In the genomic region with DNA sequence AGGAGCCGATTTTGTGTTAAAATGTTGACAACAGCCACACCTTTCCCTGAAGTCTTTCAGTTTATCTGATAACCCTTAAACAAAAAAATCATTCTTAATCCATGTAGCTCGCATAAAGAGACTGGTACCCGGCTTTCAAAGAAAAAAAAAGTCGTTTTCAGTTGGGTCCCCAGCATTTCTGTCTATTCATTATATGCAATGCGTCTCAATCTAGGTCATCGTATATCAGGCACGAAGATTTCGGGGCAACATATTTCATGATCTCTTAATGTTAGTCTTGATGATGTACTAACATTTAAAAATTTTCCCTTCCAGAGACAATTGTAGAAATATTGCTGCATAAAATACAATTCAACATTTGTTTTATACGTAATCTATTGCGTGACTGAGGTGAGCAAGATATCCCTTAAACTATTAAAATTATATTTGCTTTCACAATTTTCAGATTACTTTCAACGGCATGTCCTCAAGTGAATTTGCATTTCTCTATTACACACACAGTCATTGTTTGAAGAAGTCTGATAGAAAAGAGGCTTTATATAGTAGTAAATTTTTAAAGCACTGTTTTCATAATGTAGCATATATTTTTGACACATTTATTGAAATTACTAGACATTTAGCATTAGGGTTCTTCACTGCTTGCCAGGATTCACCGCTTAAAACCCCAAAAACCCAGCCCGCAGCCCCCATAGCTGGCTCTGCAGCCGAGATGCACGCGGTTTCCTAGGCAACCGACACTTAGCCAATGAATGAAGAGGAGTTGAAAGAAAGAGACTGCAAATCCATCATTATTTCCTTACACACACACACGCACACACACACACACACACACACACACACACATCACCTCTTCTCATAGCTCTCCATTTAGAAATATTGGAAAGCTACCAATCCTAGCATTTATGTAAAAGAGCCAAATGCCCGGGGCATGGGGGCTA, we compare ENCODE assay signal across 8 cellular contexts. TPM values are rescaled to one million over a fixed set of nuclear protein-coding genes. Genes with fewer than 3 reads are reported as not detected.
A peak's percentile ranks its signal among the peaks of the same experiment; 100 is the strongest.
DNase-seq lines count a peak whose midpoint lies in the region; ATAC-seq and TF ChIP-seq lines count a peak whose summit lies in the region.

No MANE protein-coding gene starts in this region.

- H3K27me3 ChIP-seq in fibroblast of lung (ENCODE audit: control insufficient read depth, insufficient read depth, low read length), result peaks cover 73% of the 10 kb centered on the region

- no peak overlapping the region for H3K27ac Mint-ChIP-seq in activated T-cell treated with anti-CD3 and anti-CD28 coated beads, Interleukin-2, amount 50 U/mL, for 72 hours

- peak overlapping the region; percentile 76 to 90 for H3K4me3 Mint-ChIP-seq in activated T-cell treated with anti-CD3 and anti-CD28 coated beads, Interleukin-2, amount 50 U/mL, for 72 hours

- H3K4me2 ChIP-seq in fibroblast of lung (ENCODE audit: extremely low read depth, insufficient read depth, low read length), result peak overlapping the region; percentile 91

- peak overlapping the region; percentile 47 to 75 (median 54) for H3K4me3 ChIP-seq in fibroblast of lung (replicated peaks in 1 of 4; ENCODE audit: control extremely low read depth in 1 of 4, insufficient read depth in 1 of 4, low read depth in 3 of 4, low read length in 4 of 4)

- TF ChIP-seq CTCF in fibroblast of lung (conservative IDR thresholded peaks at IDR 0.05 in 1 of 2, IDR thresholded peaks at IDR 0.05 in 1 of 2; ENCODE audit: low read depth in 1 of 2, low read length in 2 of 2), result no peak
- TF ChIP-seq CTCF in omental fat pad (IDR thresholded peaks at IDR 0.05), result no peak

- H3K9ac ChIP-seq in fibroblast of lung (ENCODE audit: insufficient read depth, low read length), result peak overlapping the region; percentile 43

- H3K36me3 ChIP-seq in fibroblast of lung (ENCODE audit: control insufficient read depth, insufficient read depth, low read length), result no peaks in the 10 kb centered on the region

- no peaks in the 10 kb centered on the region for H4K20me1 ChIP-seq in fibroblast of lung (ENCODE audit: control insufficient read depth, extremely low read depth, insufficient read depth, low read length)

- peak overlapping the region; percentile 67 for H2AFZ ChIP-seq in fibroblast of lung (ENCODE audit: low read length)

- peaks cover 8% of the 10 kb centered on the region for H3K4me1 ChIP-seq in fibroblast of lung (ENCODE audit: control insufficient read depth, extremely low read depth, insufficient read depth, low read length)

- H3K4me1 Mint-ChIP-seq in activated T-cell treated with anti-CD3 and anti-CD28 coated beads, Interleukin-2, amount 50 U/mL, for 72 hours (ENCODE audit: low read depth), result peaks cover 56% of the 10 kb centered on the region

- H3K9me3 Mint-ChIP-seq in activated T-cell treated with anti-CD3 and anti-CD28 coated beads, Interleukin-2, amount 50 U/mL, for 72 hours, result no peaks in the 10 kb centered on the region

- H3K36me3 Mint-ChIP-seq in activated T-cell treated with anti-CD3 and anti-CD28 coated beads, Interleukin-2, amount 50 U/mL, for 72 hours (ENCODE audit: insufficient read depth in 2 of 2), result peaks cover 0 to 2% of the 10 kb centered on the region in 2 donors

- H3K27me3 Mint-ChIP-seq in activated T-cell treated with anti-CD3 and anti-CD28 coated beads, Interleukin-2, amount 50 U/mL, for 72 hours (ENCODE audit: low read depth), result peaks cover 93% of the 10 kb centered on the region

- H3K79me2 ChIP-seq in fibroblast of lung (ENCODE audit: control insufficient read depth, insufficient read depth, low read length), result no peaks in the 10 kb centered on the region

- no peak for DNase-seq in activated T-cell treated with anti-CD3 and anti-CD28 coated beads, Interleukin-2, amount 50 U/mL, for 72 hours
- DNase-seq in activated T-cell treated with anti-CD3 and anti-CD28 coated beads for 4 hours (no peak), SHP77 treated with DMSO at 0.1 percent for 48 hours (lab: John Stamatoyannopoulos, UW) (peak; percentile 48), fibroblast of lung (ENCODE audit: low read depth in 2 of 2) (peak in 1 of 2 donors; percentile 58), omental fat pad (ENCODE audit: low spot score) (no peak), islet precursor cell (no peak)
- DNase-seq in activated effector memory CD4-positive, alpha-beta T cell treated with Interleukin-2 at 50 U/mL for 16 hours, result no peak

- ATAC-seq in activated T-cell treated with anti-CD3 and anti-CD28 coated beads, Interleukin-2, amount 50 U/mL, for 72 hours (replicated peaks in 1 of 2), result no peak
- ATAC-seq in omental fat pad (ENCODE audit: low FRiP score), result peak; percentile 1
- ATAC-seq in GM19455 (IDR thresholded peaks at IDR 0.05; ENCODE audit: unreplicated experiment), result no peak

- no peaks in the 10 kb centered on the region for H3K9me3 ChIP-seq in fibroblast of lung (ENCODE audit: control insufficient read depth, insufficient read depth, low read depth, low read length)

- H3K27ac ChIP-seq in fibroblast of lung (ENCODE audit: insufficient read depth, low read length), result no peak overlapping the region

RNA-seq across cellular contexts. Expression of a gene that starts 3.1 kb away (rescaled TPM):
- total RNA-seq in activated T-cell treated with anti-CD3 and anti-CD28 coated beads, Interleukin-2, amount 50 U/mL, for 72 hours, result under 1 TPM in 1 of 2 donors, not detected in 1; 0.35 TPM
- total RNA-seq in fibroblast of lung (3.8 and 5.1 TPM in 2 replicates), omental fat pad (1 to 10 TPM; 2.4 to 8.9 (median 3.9) TPM)
- polyA plus RNA-seq in fibroblast of lung, result 3.4 and 5.2 TPM in 2 replicates
- 4.4 and 5.9 TPM in 2 replicates for polyA plus RNA-seq in fibroblast of lung (2012)
- polyA minus RNA-seq in fibroblast of lung (ENCODE audit: low replicate concordance), result 9.3 and 12.1 TPM in 2 replicates

RNA-seq across cellular contexts. Expression of a gene that starts 28.2 kb away (rescaled TPM):
- 10 to 100 TPM; 21.8 to 29.1 TPM for total RNA-seq in activated T-cell treated with anti-CD3 and anti-CD28 coated beads, Interleukin-2, amount 50 U/mL, for 72 hours
- total RNA-seq in fibroblast of lung, result 24.4 and 34.2 TPM in 2 replicates
- polyA plus RNA-seq in fibroblast of lung, result 12.5 and 17.5 TPM in 2 replicates
- polyA plus RNA-seq in fibroblast of lung (2012), result 22.5 and 34.9 TPM in 2 replicates
- 7.3 and 21.7 TPM in 2 replicates for polyA minus RNA-seq in fibroblast of lung (ENCODE audit: low replicate concordance)
- total RNA-seq in omental fat pad, result 10 to 100 TPM in 3 of 4 donors, 1 to 10 TPM in 1; 6.8 to 25.2 (median 23.3) TPM
